In genomic region chr7:151231964-151232271, GRCh38 we compare ENCODE assay signal across 8 cellular contexts. TPM values are rescaled to one million over a fixed set of nuclear protein-coding genes. Genes with fewer than 3 reads are reported as not detected.
DNase-seq lines count a peak whose midpoint lies in the region; ATAC-seq, FAIRE-seq and TF ChIP-seq lines count a peak whose summit lies in the region.

No MANE protein-coding gene starts in this region.

- 10% methylated on average over 10 of the region's 10 CpGs for WGBS in SK-N-SH (ENCODE audit: low lambda C conversion rate)

- peak overlapping the region; percentile 97 for H3K9ac ChIP-seq in SK-N-SH

- TF ChIP-seq RAD21 in SK-N-SH (IDR thresholded peaks at IDR 0.05; ENCODE audit: low read length) = no peak

- DNase-seq in GM12892 (ENCODE audit: insufficient read length) = no peak
- no peak for DNase-seq in SK-N-SH
- DNase-seq in fibroblast of villous mesenchyme (ENCODE audit: low read depth) = no peak
- DNase-seq in skeletal muscle cell (ENCODE audit: low read depth) = no peak
- DNase-seq in stimulated activated naive CD4-positive, alpha-beta T cell treated with Interleukin-2 at 50 U/mL for 16 hours (lab: John Stamatoyannopoulos, UW) = no peak
- no peak for DNase-seq in SW 1271 (lab: John Stamatoyannopoulos, UW)
- no peak for DNase-seq in GOT3 (lab: John Stamatoyannopoulos, UW)

- no peak for TF ChIP-seq EP300 in SK-N-SH (IDR thresholded peaks at IDR 0.05; ENCODE audit: borderline replicate concordance in 1 of 2, low read depth in 1 of 2, low read length in 1 of 2)

- no peaks in the 10 kb centered on the region for H3K9me2 ChIP-seq in SK-N-SH

- H3K4me3 ChIP-seq in SK-N-SH (ENCODE audit: low read depth in 2 of 2, low read length in 1 of 2) (peak overlapping the region; percentile 95 to 100), fibroblast of villous mesenchyme (ENCODE audit: low read depth, low read length) (peak overlapping the region; percentile 98), skeletal muscle cell (ENCODE audit: low read depth, low read length) (peak overlapping the region; percentile 96)

- H2AFZ ChIP-seq in SK-N-SH (ENCODE audit: low read depth) = peak overlapping the region; percentile 76

- peaks cover 22 to 31% of the 10 kb centered on the region in 2 experiments for H3K36me3 ChIP-seq in SK-N-SH (replicated peaks in 1 of 2; ENCODE audit: control insufficient read depth in 1 of 2, insufficient read depth in 2 of 2, low read length in 1 of 2)

- FAIRE-seq in GM12892 (lab: Jason Lieb, UNC) = peak; percentile 14

- TF ChIP-seq POLR2A in GM12892 (IDR thresholded peaks at IDR 0.05; ENCODE audit: low read depth, low read length) = no peak

- peaks cover 52% of the 10 kb centered on the region for H3K79me2 ChIP-seq in SK-N-SH (ENCODE audit: insufficient read depth)

- peaks cover 15% of the 10 kb centered on the region for H3F3A ChIP-seq in SK-N-SH (replicated peaks; ENCODE audit: insufficient read depth)

- TF ChIP-seq CTCF in SK-N-SH (IDR thresholded peaks at IDR 0.05) = no peak
- TF ChIP-seq CTCF in fibroblast of villous mesenchyme (IDR thresholded peaks at IDR 0.05; ENCODE audit: insufficient read depth, low read depth, low read length) = no peak

- H3K27me3 ChIP-seq in SK-N-SH (ENCODE audit: insufficient read depth) = no peaks in the 10 kb centered on the region

- peaks cover 9 to 26% of the 10 kb centered on the region in 2 experiments for H3K4me1 ChIP-seq in SK-N-SH (ENCODE audit: control insufficient read depth in 1 of 2, insufficient read depth in 2 of 2, low read depth in 1 of 2, low read length in 1 of 2)

- peak overlapping the region; percentile 94 for H3K4me2 ChIP-seq in SK-N-SH

- ATAC-seq in HG03378 (IDR thresholded peaks at IDR 0.05; ENCODE audit: unreplicated experiment) = no peak

- CTCF ChIA-PET in SK-N-SH (lab: Yijun Ruan, JAX) = interaction anchor here (1.2 to 7.7 kb wide), 3 partner anchors 13 to 108 kb away, joined by 4 to 122 read pairs (median 5); partner anchors contain the start of gene GBX1

- POLR2A ChIA-PET in SK-N-SH (lab: Yijun Ruan, JAX) = interaction anchor here (1.0 to 2.1 kb wide), 5 partner anchors 11 to 151 kb away, joined by 3 to 18 read pairs (median 4); partner anchors contain the start of gene FASTK

- H3K9me3 ChIP-seq in SK-N-SH = no peaks in the 10 kb centered on the region

- peaks cover 38% of the 10 kb centered on the region for H4K20me1 ChIP-seq in SK-N-SH (ENCODE audit: insufficient read depth)

- peak overlapping the region; percentile 84 to 91 for H3K27ac ChIP-seq in SK-N-SH (ENCODE audit: low read depth in 2 of 2, low read length in 1 of 2)

TF ChIP-seq in SK-N-SH, 30 proteins besides CTCF, POLR2A, EP300 and RAD21:
- TF ChIP-seq TAF1 (IDR thresholded peaks at IDR 0.05; ENCODE audit: borderline replicate concordance, low read depth, low read length) = no peak
- TF ChIP-seq JUND (IDR thresholded peaks at IDR 0.05) = no peak
- no peak for TF ChIP-seq YY1 (IDR thresholded peaks at IDR 0.05; ENCODE audit: low read depth)
- TF ChIP-seq TEAD4 (IDR thresholded peaks at IDR 0.05; ENCODE audit: borderline replicate concordance, insufficient read depth) = no peak
- TF ChIP-seq GATA2 (CRISPR knock-in tag; IDR thresholded peaks at IDR 0.05) = no peak
- TF ChIP-seq RCOR1 (IDR thresholded peaks at IDR 0.05; ENCODE audit: low read length) = no peak
- TF ChIP-seq, protein P1, sequence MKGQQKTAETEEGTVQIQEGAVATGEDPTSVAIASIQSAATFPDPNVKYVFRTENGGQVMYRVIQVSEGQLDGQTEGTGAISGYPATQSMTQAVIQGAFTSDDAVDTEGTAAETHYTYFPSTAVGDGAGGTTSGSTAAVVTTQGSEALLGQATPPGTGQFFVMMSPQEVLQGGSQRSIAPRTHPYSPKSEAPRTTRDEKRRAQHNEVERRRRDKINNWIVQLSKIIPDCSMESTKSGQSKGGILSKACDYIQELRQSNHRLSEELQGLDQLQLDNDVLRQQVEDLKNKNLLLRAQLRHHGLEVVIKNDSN (IDR thresholded peaks at IDR 0.05; ENCODE audit: borderline replicate concordance, low read depth) = no peak
- TF ChIP-seq MEF2A (IDR thresholded peaks at IDR 0.05; ENCODE audit: borderline replicate concordance, low read depth) = no peak
- TF ChIP-seq RXRA (IDR thresholded peaks at IDR 0.05; ENCODE audit: borderline replicate concordance, low read depth) = no peak
- TF ChIP-seq EZH2phosphoT487 (IDR thresholded peaks at IDR 0.05; ENCODE audit: borderline replicate concordance, low read depth) = no peak
- no peak for TF ChIP-seq NFIC (IDR thresholded peaks at IDR 0.05; ENCODE audit: borderline replicate concordance)
- no peak for TF ChIP-seq FOXM1 (IDR thresholded peaks at IDR 0.05; ENCODE audit: low read depth)
- no peak for TF ChIP-seq MXI1 (IDR thresholded peaks at IDR 0.05; ENCODE audit: low read depth, low read length)
- no peak for TF ChIP-seq GABPA (IDR thresholded peaks at IDR 0.05; ENCODE audit: low read depth)
- TF ChIP-seq, protein P2, sequence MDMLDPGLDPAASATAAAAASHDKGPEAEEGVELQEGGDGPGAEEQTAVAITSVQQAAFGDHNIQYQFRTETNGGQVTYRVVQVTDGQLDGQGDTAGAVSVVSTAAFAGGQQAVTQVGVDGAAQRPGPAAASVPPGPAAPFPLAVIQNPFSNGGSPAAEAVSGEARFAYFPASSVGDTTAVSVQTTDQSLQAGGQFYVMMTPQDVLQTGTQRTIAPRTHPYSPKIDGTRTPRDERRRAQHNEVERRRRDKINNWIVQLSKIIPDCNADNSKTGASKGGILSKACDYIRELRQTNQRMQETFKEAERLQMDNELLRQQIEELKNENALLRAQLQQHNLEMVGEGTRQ (IDR thresholded peaks at IDR 0.05; ENCODE audit: borderline replicate concordance, low read depth, low read length) = no peak
- no peak for TF ChIP-seq IRF3 (IDR thresholded peaks at IDR 0.05; ENCODE audit: low read depth, low read length)
- TF ChIP-seq FOXJ3 (CRISPR knock-in tag; IDR thresholded peaks at IDR 0.05) = no peak

RNA-seq across cellular contexts. Expression of gene CHPF2, which starts 0.4 kb away (rescaled TPM):
- 7.5 TPM for polyA plus RNA-seq in GM12892 (2012; ENCODE audit: missing spikeins)
- polyA plus RNA-seq in SK-N-SH (2012; rRNA removed) = 60.4 and 68.6 TPM in 2 replicates
- 27.8 and 47.3 TPM in 2 replicates for polyA plus RNA-seq in SK-N-SH (2012; cell fraction: cytosol; rRNA removed)
- 143 and 144 TPM in 2 replicates for polyA plus RNA-seq in SK-N-SH (2012; cell fraction: nucleus; rRNA removed)
- total RNA-seq in fibroblast of villous mesenchyme = 80.9 and 90.7 TPM in 2 replicates

RNA-seq across cellular contexts. Expression of gene ABCF2, which starts 4.9 kb away (rescaled TPM):
- polyA plus RNA-seq in GM12892 (2012; ENCODE audit: missing spikeins) = 27.1 TPM
- 75.4 and 102 TPM in 2 replicates for polyA plus RNA-seq in SK-N-SH (2012; rRNA removed)
- polyA plus RNA-seq in SK-N-SH (2012; cell fraction: cytosol; rRNA removed) = 49.9 and 79.5 TPM in 2 replicates
- polyA plus RNA-seq in SK-N-SH (2012; cell fraction: nucleus; rRNA removed) = 69.6 and 89.1 TPM in 2 replicates
- total RNA-seq in fibroblast of villous mesenchyme = 47.7 and 70.0 TPM in 2 replicates

RNA-seq across cellular contexts. Expression of gene SMARCD3, which starts 16.6 kb away (rescaled TPM):
- polyA plus RNA-seq in GM12892 (2012; ENCODE audit: missing spikeins) = 2.2 TPM
- 60.5 and 62.8 TPM in 2 replicates for polyA plus RNA-seq in SK-N-SH (2012; rRNA removed)
- polyA plus RNA-seq in SK-N-SH (2012; cell fraction: cytosol; rRNA removed) = 30.4 and 41.6 TPM in 2 replicates
- 239 and 265 TPM in 2 replicates for polyA plus RNA-seq in SK-N-SH (2012; cell fraction: nucleus; rRNA removed)
- total RNA-seq in fibroblast of villous mesenchyme = 32.0 and 49.3 TPM in 2 replicates

RNA-seq across cellular contexts. Expression of gene H2BK1, which starts 21.6 kb away (rescaled TPM):
- polyA plus RNA-seq in GM12892 (2012; ENCODE audit: missing spikeins) = not detected
- not detected in 2 replicates for polyA plus RNA-seq in SK-N-SH (2012; rRNA removed)
- not detected in 2 replicates for polyA plus RNA-seq in SK-N-SH (2012; cell fraction: cytosol; rRNA removed)
- polyA plus RNA-seq in SK-N-SH (2012; cell fraction: nucleus; rRNA removed) = 0.73 TPM in 1 of 2 replicates, not detected in the other
- not detected in 2 replicates for total RNA-seq in fibroblast of villous mesenchyme

RNA-seq across cellular contexts. Expression of gene ASB10, which starts 44.9 kb away (rescaled TPM):
- not detected for polyA plus RNA-seq in GM12892 (2012; ENCODE audit: missing spikeins)
- not detected in 2 replicates for polyA plus RNA-seq in SK-N-SH (2012; rRNA removed)
- polyA plus RNA-seq in SK-N-SH (2012; cell fraction: cytosol; rRNA removed) = not detected in 2 replicates
- polyA plus RNA-seq in SK-N-SH (2012; cell fraction: nucleus; rRNA removed) = not detected in 2 replicates
- not detected in 2 replicates for total RNA-seq in fibroblast of villous mesenchyme
